Comparison of ENCODE assay signal across 1 cellular context in the genomic region with DNA sequence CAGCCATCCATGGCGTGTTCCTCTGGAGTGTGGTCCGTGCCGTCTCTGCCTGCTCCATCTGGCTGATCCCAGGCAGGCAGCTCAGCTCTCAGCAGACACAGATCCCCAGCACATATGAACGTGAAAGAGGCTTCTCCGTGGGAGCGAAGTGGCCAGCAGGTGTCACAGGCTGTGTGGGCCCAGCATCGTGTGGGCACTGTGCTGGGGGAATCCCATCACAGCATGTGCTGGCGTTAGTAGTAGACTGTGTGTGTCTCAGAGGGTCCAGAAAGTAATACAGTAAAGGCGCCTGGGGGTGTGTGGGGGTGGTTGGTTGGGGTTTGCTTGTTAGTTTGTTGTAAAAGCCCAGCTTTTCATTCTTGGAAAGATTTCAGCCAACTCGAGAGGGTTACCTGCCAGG.
TF ChIP-seq lines count a peak whose summit lies in the region.

No MANE protein-coding gene starts in this region.

TF ChIP-seq in H1, 55 proteins besides CTCF, POLR2A, EP300 and RAD21:
- no peak for TF ChIP-seq BCL11A (IDR thresholded peaks at IDR 0.05; ENCODE audit: low read depth in 2 of 2, low read length in 2 of 2)
- TF ChIP-seq POU5F1 (IDR thresholded peaks at IDR 0.05; ENCODE audit: low read depth, low read length): no peak
- TF ChIP-seq KDM5A (IDR thresholded peaks at IDR 0.05; ENCODE audit: low read length): no peak
- TF ChIP-seq TEAD4 (IDR thresholded peaks at IDR 0.05; ENCODE audit: low read depth, low read length): no peak
- TF ChIP-seq SIN3A (conservative IDR thresholded peaks at IDR 0.05 in 1 of 2, IDR thresholded peaks at IDR 0.05 in 1 of 2; ENCODE audit: low read depth in 1 of 2, low read length in 2 of 2): no peak
- TF ChIP-seq RXRA (IDR thresholded peaks at IDR 0.05; ENCODE audit: insufficient read depth, low read depth, low read length): no peak
- TF ChIP-seq SP1 (IDR thresholded peaks at IDR 0.05; ENCODE audit: low read depth, low read length): no peak
- TF ChIP-seq CHD1 (IDR thresholded peaks at IDR 0.05; ENCODE audit: low read depth, low read length): no peak
- no peak for TF ChIP-seq TCF12 (IDR thresholded peaks at IDR 0.05; ENCODE audit: low read depth, low read length)
- no peak for TF ChIP-seq SP2 (IDR thresholded peaks at IDR 0.05; ENCODE audit: low read length)
- TF ChIP-seq CBX5 (IDR thresholded peaks at IDR 0.05; ENCODE audit: low read depth, low read length): no peak
- no peak for TF ChIP-seq SIRT6 (IDR thresholded peaks at IDR 0.05; ENCODE audit: low read length)
- TF ChIP-seq PHF8 (conservative IDR thresholded peaks at IDR 0.05; ENCODE audit: low read depth, low read length): no peak
- TF ChIP-seq HDAC6 (IDR thresholded peaks at IDR 0.05; ENCODE audit: low read depth, low read length): no peak
